In the genomic region with DNA sequence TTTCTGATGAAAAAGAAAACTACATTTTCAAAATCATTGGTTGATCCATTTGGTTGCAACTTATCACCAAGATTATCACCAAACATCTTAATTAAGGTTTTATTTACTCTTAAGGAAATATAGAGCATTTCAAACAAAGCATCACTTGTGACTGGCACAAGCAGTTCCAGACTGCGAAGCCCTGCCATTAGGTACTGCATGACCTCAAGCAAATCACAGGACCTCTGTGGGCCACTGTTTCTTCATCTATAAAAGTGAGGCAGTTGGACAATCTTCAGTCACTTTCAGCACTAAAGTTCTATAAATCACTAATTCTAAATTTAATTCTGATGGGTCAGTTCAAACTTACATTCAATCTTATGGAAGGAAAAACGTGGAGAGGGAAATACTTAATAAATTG, we compare ENCODE assay signal across 1 cellular context.
TF ChIP-seq lines count a peak whose summit lies in the region.

No MANE protein-coding gene starts in this region.

TF ChIP-seq in HepG2, 621 proteins besides CTCF, POLR2A, EP300 and RAD21:
- no peak for TF ChIP-seq RARG (CRISPR knock-in tag; IDR thresholded peaks at IDR 0.05; ENCODE audit: low read depth)
- TF ChIP-seq ZFP36L2 (CRISPR knock-in tag; IDR thresholded peaks at IDR 0.05) = no peak
- no peak for TF ChIP-seq ZSCAN30 (CRISPR knock-in tag; IDR thresholded peaks at IDR 0.05)
- TF ChIP-seq RXRA (CRISPR knock-in tag; IDR thresholded peaks at IDR 0.05) = no peak
- no peak for TF ChIP-seq SIX1 (CRISPR knock-in tag; IDR thresholded peaks at IDR 0.05; ENCODE audit: borderline replicate concordance)
- no peak for TF ChIP-seq ZNF263 (CRISPR knock-in tag; IDR thresholded peaks at IDR 0.05)
